ENCODE assay signal across 20 cellular contexts in genomic region chr20:43043887-43044286, GRCh38.
"Had no signal": no experiment of that assay in that cellular context is flagged by ENCODE, and none has a peak within 500 bp of the region (broad histone marks: within the 10 kb centered on the region; RNA-seq: fewer than 3 reads in every experiment).

No MANE protein-coding gene starts in this region.

- H3K4me3 ChIP-seq: breast epithelium, lung, mucosa of descending colon, upper lobe of left lung had no signal

- H3K4me1 Mint-ChIP-seq: activated CD4-positive, alpha-beta T cell treated with anti-CD3 and anti-CD28 coated beads for 36 hours; activated naive CD8-positive, alpha-beta T cell treated with anti-CD3 and anti-CD28 coated beads, Interleukin-2, amount 10 ng/mL, durations not matched to agents 7 days and 5 days had no signal

- H3K36me3 Mint-ChIP-seq: activated naive CD8-positive, alpha-beta T cell treated with anti-CD3 and anti-CD28 coated beads, Interleukin-2, amount 10 ng/mL, durations not matched to agents 7 days and 5 days had no signal

- H3K9me3 Mint-ChIP-seq: activated CD8-positive, alpha-beta T cell treated with anti-CD3 and anti-CD28 coated beads for 36 hours had no signal

- H3K9me3 ChIP-seq: breast epithelium, mucosa of descending colon, upper lobe of left lung had no signal

- H3K27me3 ChIP-seq: upper lobe of left lung had no signal

- H3K4me1 ChIP-seq: breast epithelium, upper lobe of left lung had no signal

- H3K27ac ChIP-seq: breast epithelium, upper lobe of left lung, VCaP had no signal

- H3K4me3 Mint-ChIP-seq: activated CD4-positive, alpha-beta T cell treated with anti-CD3 and anti-CD28 coated beads for 36 hours; activated CD8-positive, alpha-beta T cell treated with anti-CD3 and anti-CD28 coated beads for 36 hours; activated naive CD8-positive, alpha-beta T cell treated with anti-CD3 and anti-CD28 coated beads, Interleukin-2, amount 10 ng/mL, durations not matched to agents 7 days and 5 days; activated T-cell treated with anti-CD3 and anti-CD28 coated beads, Interleukin-2, amount 50 U/mL, for 72 hours; naive thymus-derived CD8-positive, alpha-beta T cell; stimulated activated naive CD8-positive, alpha-beta T cell treated with anti-CD3 and anti-CD28 coated beads, Interleukin-15, Interleukin-2, amounts not matched to agents 100 ng/mL and 50 ng/mL, for 24 hours had no signal

- H3K27me3 Mint-ChIP-seq: activated naive CD8-positive, alpha-beta T cell treated with anti-CD3 and anti-CD28 coated beads, Interleukin-2, amount 10 ng/mL, durations not matched to agents 7 days and 5 days; stimulated activated naive CD8-positive, alpha-beta T cell treated with anti-CD3 and anti-CD28 coated beads, Interleukin-15, Interleukin-2, amounts not matched to agents 100 ng/mL and 50 ng/mL, for 24 hours had no signal

- H3K27ac Mint-ChIP-seq: activated CD4-positive, alpha-beta T cell treated with anti-CD3 and anti-CD28 coated beads for 36 hours; activated CD8-positive, alpha-beta T cell treated with anti-CD3 and anti-CD28 coated beads for 36 hours; activated naive CD8-positive, alpha-beta T cell treated with anti-CD3 and anti-CD28 coated beads, Interleukin-2, amount 10 ng/mL, durations not matched to agents 7 days and 5 days; activated T-cell treated with anti-CD3 and anti-CD28 coated beads, Interleukin-2, amount 50 U/mL, for 72 hours; naive thymus-derived CD8-positive, alpha-beta T cell; stimulated activated naive CD8-positive, alpha-beta T cell treated with anti-CD3 and anti-CD28 coated beads, Interleukin-15, Interleukin-2, amounts not matched to agents 100 ng/mL and 50 ng/mL, for 24 hours had no signal

- ATAC-seq: activated CD4-positive, alpha-beta T cell treated with anti-CD3 and anti-CD28 coated beads for 36 hours; activated CD8-positive, alpha-beta T cell treated with anti-CD3 and anti-CD28 coated beads for 36 hours; activated T-cell treated with anti-CD3 and anti-CD28 coated beads, Interleukin-2, amount 50 U/mL, for 72 hours; mucosa of descending colon; naive thymus-derived CD8-positive, alpha-beta T cell had no signal

- H3K36me3 ChIP-seq: breast epithelium, upper lobe of left lung had no signal

- DNase-seq: activated CD4-positive, alpha-beta T cell treated with anti-CD3 and anti-CD28 coated beads for 36 hours; activated CD8-positive, alpha-beta memory T cell treated with anti-CD3 and anti-CD28 coated beads, Interleukin-2, amount 50 U/mL, for 4 hours; activated CD8-positive, alpha-beta T cell treated with anti-CD3 and anti-CD28 coated beads for 36 hours; activated gamma-delta T cell treated with Interleukin-2 at 50 U/mL for 16 hours; activated naive CD8-positive, alpha-beta T cell treated with anti-CD3 and anti-CD28 coated beads, Interleukin-2, amount 10 ng/mL, durations not matched to agents 7 days and 5 days; activated T-cell treated with anti-CD3 and anti-CD28 coated beads, Interleukin-2, amount 50 U/mL, for 72 hours; anterior cingulate cortex; dermis blood vessel endothelial cell; hypothalamus; mucosa of descending colon; naive thymus-derived CD8-positive, alpha-beta T cell; occipital lobe; stimulated activated CD4-positive, alpha-beta T cell treated with anti-CD3 and anti-CD28 coated beads, Interleukin-4, amount 100 ng/mL, for 1 hour; stimulated activated CD8-positive, alpha-beta memory T cell treated with anti-CD3 and anti-CD28 coated beads, Interleukin-4, amount 100 ng/mL, for 48 hours; T1000; upper lobe of left lung had no signal
